1 cellular context compared by ENCODE assay signal in the genomic region with DNA sequence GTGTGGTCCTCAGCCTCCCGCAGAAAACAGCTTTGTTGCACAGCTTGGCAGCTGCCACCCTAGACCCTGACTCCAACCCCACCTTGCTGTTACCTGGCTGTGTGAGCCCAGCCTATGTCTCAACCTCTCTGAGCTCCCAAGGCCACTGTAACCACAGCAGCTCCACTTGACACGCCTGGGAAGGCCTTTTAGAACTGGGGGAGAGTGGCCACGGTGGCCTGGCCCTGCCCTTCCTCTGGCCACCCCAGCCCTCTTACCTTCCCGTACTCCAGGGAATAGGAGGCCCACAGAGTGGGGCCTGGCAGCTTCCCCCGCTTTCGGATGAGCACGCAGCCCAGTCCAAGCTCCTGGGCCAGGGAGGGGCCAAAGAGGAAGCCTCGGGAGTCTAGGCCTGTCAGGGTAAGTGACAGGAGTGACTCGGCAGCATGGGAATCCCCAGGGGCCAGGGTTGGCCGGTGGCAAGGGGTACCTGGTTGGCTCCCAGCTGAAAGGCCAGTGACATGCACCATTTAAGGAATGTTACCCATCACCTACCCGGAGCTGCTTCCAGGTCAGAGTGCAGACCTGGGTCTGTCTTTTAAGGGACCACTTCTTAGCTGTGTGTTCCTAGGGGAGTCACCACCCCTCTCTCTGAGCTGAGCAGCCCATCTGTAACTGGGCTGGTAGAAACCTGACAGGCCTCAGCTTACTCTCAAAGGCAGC.
A peak's percentile ranks its signal among the peaks of the same experiment; 100 is the strongest.
TF ChIP-seq lines count a peak whose summit lies in the region.

No MANE protein-coding gene starts in this region.

TF ChIP-seq in K562, 482 proteins besides CTCF, POLR2A, EP300 and RAD21 (continued from another document):
- TF ChIP-seq, protein P1, sequence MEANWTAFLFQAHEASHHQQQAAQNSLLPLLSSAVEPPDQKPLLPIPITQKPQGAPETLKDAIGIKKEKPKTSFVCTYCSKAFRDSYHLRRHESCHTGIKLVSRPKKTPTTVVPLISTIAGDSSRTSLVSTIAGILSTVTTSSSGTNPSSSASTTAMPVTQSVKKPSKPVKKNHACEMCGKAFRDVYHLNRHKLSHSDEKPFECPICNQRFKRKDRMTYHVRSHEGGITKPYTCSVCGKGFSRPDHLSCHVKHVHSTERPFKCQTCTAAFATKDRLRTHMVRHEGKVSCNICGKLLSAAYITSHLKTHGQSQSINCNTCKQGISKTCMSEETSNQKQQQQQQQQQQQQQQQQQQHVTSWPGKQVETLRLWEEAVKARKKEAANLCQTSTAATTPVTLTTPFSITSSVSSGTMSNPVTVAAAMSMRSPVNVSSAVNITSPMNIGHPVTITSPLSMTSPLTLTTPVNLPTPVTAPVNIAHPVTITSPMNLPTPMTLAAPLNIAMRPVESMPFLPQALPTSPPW (CRISPR knock-in tag; IDR thresholded peaks at IDR 0.05) = peak; percentile 34; the same call in 1 of the 2 replicates
- no peak for TF ChIP-seq ZNF224 (CRISPR knock-in tag; IDR thresholded peaks at IDR 0.05)
- TF ChIP-seq HCFC1 (IDR thresholded peaks at IDR 0.05; ENCODE audit: low read depth, low read length) = peak; percentile 17; the same call in 1 of the 2 replicates
- TF ChIP-seq MYBL2 (IDR thresholded peaks at IDR 0.05; ENCODE audit: low read depth) = no peak
- no peak for TF ChIP-seq MYBL2 (CRISPR knock-in tag; IDR thresholded peaks at IDR 0.05; ENCODE audit: borderline replicate concordance)
- TF ChIP-seq, protein P2, sequence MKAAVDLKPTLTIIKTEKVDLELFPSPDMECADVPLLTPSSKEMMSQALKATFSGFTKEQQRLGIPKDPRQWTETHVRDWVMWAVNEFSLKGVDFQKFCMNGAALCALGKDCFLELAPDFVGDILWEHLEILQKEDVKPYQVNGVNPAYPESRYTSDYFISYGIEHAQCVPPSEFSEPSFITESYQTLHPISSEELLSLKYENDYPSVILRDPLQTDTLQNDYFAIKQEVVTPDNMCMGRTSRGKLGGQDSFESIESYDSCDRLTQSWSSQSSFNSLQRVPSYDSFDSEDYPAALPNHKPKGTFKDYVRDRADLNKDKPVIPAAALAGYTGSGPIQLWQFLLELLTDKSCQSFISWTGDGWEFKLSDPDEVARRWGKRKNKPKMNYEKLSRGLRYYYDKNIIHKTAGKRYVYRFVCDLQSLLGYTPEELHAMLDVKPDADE (conservative IDR thresholded peaks at IDR 0.05; ENCODE audit: control insufficient read depth, low read depth, low read length) = 0 out of 2 replicates have a peak, but pooled peaks have one; percentile 46
- peak; percentile 48; the same call in 1 of the 2 replicates for TF ChIP-seq KLF10 (CRISPR knock-in tag; IDR thresholded peaks at IDR 0.05)
- TF ChIP-seq, protein P3, sequence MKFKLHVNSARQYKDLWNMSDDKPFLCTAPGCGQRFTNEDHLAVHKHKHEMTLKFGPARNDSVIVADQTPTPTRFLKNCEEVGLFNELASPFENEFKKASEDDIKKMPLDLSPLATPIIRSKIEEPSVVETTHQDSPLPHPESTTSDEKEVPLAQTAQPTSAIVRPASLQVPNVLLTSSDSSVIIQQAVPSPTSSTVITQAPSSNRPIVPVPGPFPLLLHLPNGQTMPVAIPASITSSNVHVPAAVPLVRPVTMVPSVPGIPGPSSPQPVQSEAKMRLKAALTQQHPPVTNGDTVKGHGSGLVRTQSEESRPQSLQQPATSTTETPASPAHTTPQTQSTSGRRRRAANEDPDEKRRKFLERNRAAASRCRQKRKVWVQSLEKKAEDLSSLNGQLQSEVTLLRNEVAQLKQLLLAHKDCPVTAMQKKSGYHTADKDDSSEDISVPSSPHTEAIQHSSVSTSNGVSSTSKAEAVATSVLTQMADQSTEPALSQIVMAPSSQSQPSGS (CRISPR knock-in tag; IDR thresholded peaks at IDR 0.05) = no peak
- TF ChIP-seq, protein P4, sequence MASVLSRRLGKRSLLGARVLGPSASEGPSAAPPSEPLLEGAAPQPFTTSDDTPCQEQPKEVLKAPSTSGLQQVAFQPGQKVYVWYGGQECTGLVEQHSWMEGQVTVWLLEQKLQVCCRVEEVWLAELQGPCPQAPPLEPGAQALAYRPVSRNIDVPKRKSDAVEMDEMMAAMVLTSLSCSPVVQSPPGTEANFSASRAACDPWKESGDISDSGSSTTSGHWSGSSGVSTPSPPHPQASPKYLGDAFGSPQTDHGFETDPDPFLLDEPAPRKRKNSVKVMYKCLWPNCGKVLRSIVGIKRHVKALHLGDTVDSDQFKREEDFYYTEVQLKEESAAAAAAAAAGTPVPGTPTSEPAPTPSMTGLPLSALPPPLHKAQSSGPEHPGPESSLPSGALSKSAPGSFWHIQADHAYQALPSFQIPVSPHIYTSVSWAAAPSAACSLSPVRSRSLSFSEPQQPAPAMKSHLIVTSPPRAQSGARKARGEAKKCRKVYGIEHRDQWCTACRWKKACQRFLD (CRISPR knock-in tag; IDR thresholded peaks at IDR 0.05) = no peak
- TF ChIP-seq ATF7 (IDR thresholded peaks at IDR 0.05) = peak; percentile 15; the same call in 1 of the 2 replicates
- TF ChIP-seq, protein P5, sequence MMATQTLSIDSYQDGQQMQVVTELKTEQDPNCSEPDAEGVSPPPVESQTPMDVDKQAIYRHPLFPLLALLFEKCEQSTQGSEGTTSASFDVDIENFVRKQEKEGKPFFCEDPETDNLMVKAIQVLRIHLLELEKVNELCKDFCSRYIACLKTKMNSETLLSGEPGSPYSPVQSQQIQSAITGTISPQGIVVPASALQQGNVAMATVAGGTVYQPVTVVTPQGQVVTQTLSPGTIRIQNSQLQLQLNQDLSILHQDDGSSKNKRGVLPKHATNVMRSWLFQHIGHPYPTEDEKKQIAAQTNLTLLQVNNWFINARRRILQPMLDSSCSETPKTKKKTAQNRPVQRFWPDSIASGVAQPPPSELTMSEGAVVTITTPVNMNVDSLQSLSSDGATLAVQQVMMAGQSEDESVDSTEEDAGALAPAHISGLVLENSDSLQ (IDR thresholded peaks at IDR 0.05) = peak; percentile 83
- TF ChIP-seq SRSF9 (IDR thresholded peaks at IDR 0.05; ENCODE audit: borderline replicate concordance, low read depth, low read length) = no peak
- TF ChIP-seq, protein P6, sequence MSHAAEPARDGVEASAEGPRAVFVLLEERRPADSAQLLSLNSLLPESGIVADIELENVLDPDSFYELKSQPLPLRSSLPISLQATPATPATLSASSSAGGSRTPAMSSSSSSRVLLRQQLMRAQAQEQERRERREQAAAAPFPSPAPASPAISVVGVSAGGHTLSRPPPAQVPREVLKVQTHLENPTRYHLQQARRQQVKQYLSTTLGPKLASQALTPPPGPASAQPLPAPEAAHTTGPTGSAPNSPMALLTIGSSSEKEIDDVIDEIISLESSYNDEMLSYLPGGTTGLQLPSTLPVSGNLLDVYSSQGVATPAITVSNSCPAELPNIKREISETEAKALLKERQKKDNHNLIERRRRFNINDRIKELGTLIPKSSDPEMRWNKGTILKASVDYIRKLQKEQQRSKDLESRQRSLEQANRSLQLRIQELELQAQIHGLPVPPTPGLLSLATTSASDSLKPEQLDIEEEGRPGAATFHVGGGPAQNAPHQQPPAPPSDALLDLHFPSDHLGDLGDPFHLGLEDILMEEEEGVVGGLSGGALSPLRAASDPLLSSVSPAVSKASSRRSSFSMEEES (CRISPR knock-in tag; IDR thresholded peaks at IDR 0.05) = no peak
- no peak for TF ChIP-seq NFXL1 (CRISPR knock-in tag; IDR thresholded peaks at IDR 0.05)
- TF ChIP-seq ZNF316 (IDR thresholded peaks at IDR 0.05) = 0 out of 2 replicates have a peak, but pooled peaks have one; percentile 15
- TF ChIP-seq, protein P7, sequence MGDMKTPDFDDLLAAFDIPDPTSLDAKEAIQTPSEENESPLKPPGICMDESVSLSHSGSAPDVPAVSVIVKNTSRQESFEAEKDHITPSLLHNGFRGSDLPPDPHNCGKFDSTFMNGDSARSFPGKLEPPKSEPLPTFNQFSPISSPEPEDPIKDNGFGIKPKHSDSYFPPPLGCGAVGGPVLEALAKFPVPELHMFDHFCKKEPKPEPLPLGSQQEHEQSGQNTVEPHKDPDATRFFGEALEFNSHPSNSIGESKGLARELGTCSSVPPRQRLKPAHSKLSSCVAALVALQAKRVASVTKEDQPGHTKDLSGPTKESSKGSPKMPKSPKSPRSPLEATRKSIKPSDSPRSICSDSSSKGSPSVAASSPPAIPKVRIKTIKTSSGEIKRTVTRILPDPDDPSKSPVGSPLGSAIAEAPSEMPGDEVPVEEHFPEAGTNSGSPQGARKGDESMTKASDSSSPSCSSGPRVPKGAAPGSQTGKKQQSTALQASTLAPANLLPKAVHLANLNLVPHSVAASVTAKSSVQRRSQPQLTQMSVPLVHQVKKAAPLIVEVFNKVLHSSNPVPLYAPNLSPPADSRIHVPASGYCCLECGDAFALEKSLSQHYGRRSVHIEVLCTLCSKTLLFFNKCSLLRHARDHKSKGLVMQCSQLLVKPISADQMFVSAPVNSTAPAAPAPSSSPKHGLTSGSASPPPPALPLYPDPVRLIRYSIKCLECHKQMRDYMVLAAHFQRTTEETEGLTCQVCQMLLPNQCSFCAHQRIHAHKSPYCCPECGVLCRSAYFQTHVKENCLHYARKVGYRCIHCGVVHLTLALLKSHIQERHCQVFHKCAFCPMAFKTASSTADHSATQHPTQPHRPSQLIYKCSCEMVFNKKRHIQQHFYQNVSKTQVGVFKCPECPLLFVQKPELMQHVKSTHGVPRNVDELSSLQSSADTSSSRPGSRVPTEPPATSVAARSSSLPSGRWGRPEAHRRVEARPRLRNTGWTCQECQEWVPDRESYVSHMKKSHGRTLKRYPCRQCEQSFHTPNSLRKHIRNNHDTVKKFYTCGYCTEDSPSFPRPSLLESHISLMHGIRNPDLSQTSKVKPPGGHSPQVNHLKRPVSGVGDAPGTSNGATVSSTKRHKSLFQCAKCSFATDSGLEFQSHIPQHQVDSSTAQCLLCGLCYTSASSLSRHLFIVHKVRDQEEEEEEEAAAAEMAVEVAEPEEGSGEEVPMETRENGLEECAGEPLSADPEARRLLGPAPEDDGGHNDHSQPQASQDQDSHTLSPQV (IDR thresholded peaks at IDR 0.05) = peak; percentile 34; the same call in 1 of the 2 replicates
- TF ChIP-seq MEF2A (IDR thresholded peaks at IDR 0.05; ENCODE audit: control insufficient read depth, low read depth, low read length) = no peak
- peak; percentile 78 for TF ChIP-seq NFE2 (IDR thresholded peaks at IDR 0.05; ENCODE audit: low read depth)
- TF ChIP-seq NR2C1 (IDR thresholded peaks at IDR 0.05) = no peak
- no peak for TF ChIP-seq NR2C1 (tag; IDR thresholded peaks at IDR 0.05)
- TF ChIP-seq MCM5 (IDR thresholded peaks at IDR 0.05; ENCODE audit: low read depth) = no peak
- no peak for TF ChIP-seq L3MBTL2 (IDR thresholded peaks at IDR 0.05)
- TF ChIP-seq, protein P8, sequence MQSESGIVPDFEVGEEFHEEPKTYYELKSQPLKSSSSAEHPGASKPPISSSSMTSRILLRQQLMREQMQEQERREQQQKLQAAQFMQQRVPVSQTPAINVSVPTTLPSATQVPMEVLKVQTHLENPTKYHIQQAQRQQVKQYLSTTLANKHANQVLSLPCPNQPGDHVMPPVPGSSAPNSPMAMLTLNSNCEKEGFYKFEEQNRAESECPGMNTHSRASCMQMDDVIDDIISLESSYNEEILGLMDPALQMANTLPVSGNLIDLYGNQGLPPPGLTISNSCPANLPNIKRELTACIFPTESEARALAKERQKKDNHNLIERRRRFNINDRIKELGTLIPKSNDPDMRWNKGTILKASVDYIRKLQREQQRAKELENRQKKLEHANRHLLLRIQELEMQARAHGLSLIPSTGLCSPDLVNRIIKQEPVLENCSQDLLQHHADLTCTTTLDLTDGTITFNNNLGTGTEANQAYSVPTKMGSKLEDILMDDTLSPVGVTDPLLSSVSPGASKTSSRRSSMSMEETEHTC (IDR thresholded peaks at IDR 0.05) = no peak
- 0 out of 2 replicates have a peak, but pooled peaks have one; percentile 31 for TF ChIP-seq LCOR (CRISPR knock-in tag; IDR thresholded peaks at IDR 0.05)
- no peak; the same call in 1 of the 2 replicates for TF ChIP-seq MYNN (IDR thresholded peaks at IDR 0.05)
- TF ChIP-seq MYNN (CRISPR knock-in tag; IDR thresholded peaks at IDR 0.05) = no peak
- TF ChIP-seq CREM (IDR thresholded peaks at IDR 0.05; ENCODE audit: low read depth) = peak; percentile 28; the same call in 1 of the 2 replicates
- TF ChIP-seq RNF2 (IDR thresholded peaks at IDR 0.05) = 0 out of 2 replicates have a peak, but pooled peaks have one; percentile 16
- TF ChIP-seq, protein P9, sequence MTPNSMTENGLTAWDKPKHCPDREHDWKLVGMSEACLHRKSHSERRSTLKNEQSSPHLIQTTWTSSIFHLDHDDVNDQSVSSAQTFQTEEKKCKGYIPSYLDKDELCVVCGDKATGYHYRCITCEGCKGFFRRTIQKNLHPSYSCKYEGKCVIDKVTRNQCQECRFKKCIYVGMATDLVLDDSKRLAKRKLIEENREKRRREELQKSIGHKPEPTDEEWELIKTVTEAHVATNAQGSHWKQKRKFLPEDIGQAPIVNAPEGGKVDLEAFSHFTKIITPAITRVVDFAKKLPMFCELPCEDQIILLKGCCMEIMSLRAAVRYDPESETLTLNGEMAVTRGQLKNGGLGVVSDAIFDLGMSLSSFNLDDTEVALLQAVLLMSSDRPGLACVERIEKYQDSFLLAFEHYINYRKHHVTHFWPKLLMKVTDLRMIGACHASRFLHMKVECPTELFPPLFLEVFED (CRISPR knock-in tag; conservative IDR thresholded peaks at IDR 0.05) = no peak
- no peak for TF ChIP-seq ZNF551 (CRISPR knock-in tag; IDR thresholded peaks at IDR 0.05)
- no peak for TF ChIP-seq SAFB2 (IDR thresholded peaks at IDR 0.05; ENCODE audit: borderline replicate concordance, low read depth, low read length, severe bottlenecking)
- no peak for TF ChIP-seq BRD4 (IDR thresholded peaks at IDR 0.05)
- TF ChIP-seq, protein P10, sequence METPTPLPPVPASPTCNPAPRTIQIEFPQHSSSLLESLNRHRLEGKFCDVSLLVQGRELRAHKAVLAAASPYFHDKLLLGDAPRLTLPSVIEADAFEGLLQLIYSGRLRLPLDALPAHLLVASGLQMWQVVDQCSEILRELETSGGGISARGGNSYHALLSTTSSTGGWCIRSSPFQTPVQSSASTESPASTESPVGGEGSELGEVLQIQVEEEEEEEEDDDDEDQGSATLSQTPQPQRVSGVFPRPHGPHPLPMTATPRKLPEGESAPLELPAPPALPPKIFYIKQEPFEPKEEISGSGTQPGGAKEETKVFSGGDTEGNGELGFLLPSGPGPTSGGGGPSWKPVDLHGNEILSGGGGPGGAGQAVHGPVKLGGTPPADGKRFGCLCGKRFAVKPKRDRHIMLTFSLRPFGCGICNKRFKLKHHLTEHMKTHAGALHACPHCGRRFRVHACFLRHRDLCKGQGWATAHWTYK (CRISPR knock-in tag; IDR thresholded peaks at IDR 0.05) = no peak
